30 cellular contexts compared by ENCODE assay signal in the genomic region with DNA sequence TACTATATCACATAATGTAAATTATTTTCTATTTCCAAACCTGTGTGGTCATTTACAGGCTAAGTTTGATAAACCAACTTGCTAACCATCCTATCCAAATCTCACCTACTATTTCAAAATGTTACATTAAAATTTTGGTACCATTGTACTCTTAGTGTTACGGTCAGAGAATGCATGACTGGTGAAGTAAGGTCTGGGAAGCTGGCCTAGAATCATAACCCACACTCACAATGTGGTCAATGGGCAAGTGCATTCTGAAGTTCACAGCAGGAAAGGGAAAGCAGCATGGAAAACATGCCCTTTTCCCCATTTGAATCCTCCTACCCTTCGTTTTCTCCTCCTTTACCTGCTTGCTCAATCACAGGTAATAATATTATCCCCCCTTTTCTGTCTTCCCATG. TPM values are rescaled to one million over a fixed set of nuclear protein-coding genes. Genes with fewer than 3 reads are reported as not detected.
DNase-seq lines count a peak whose midpoint lies in the region; ATAC-seq and TF ChIP-seq lines count a peak whose summit lies in the region.
"Had no signal": no experiment of that assay in that cellular context is flagged by ENCODE, and none has a peak within 500 bp of the region (broad histone marks: within the 10 kb centered on the region; RNA-seq: fewer than 3 reads in every experiment).

No MANE protein-coding gene starts in this region.

- H3K4me1 ChIP-seq in osteoblast (ENCODE audit: insufficient read depth, low read length), result peaks cover 12% of the 10 kb centered on the region
- H3K4me1 ChIP-seq: Caco-2 had no signal

- H3K4me2 ChIP-seq in osteoblast (ENCODE audit: insufficient read depth, low read length), result peak overlapping the region; percentile 56
- H3K4me2 ChIP-seq: A549, KMS-11 had no signal

- DNase-seq in AG09309 (ENCODE audit: low read depth) (peak; percentile 10), NCI-H226 (peak; percentile 25), fibroblast of gingiva (ENCODE audit: low read depth) (peak; percentile 58), osteoblast (ENCODE audit: insufficient read length, low spot score, missing footprints) (peak; percentile 71), NCI-H2029 (lab: John Stamatoyannopoulos, UW) (no peak), NCI-H2107 (lab: John Stamatoyannopoulos, UW) (no peak)
- DNase-seq: activated CD4-positive, alpha-beta T cell treated with anti-CD3 and anti-CD28 coated beads for 4 hours; activated CD8-positive, alpha-beta memory T cell treated with anti-CD3 and anti-CD28 coated beads for 24 hours; activated gamma-delta T cell; activated naive CD8-positive, alpha-beta T cell treated with anti-CD3 and anti-CD28 coated beads, Interleukin-2, amount 10 ng/mL, durations not matched to agents 7 days and 5 days; activated T-cell treated with anti-CD3 and anti-CD28 coated beads, Interleukin-2, amount 50 U/mL, for 1 hour; Caco-2; DMS79 treated with DMSO at 0.1 percent for 48 hours; effector CD8-positive, alpha-beta T cell; gastrocnemius medialis; immature natural killer cell; naive thymus-derived CD4-positive, alpha-beta T cell; NCI-H1436 treated with DMSO at 0.1 percent for 48 hours; NCI-H2171; NCI-H524; nucleus accumbens; PC-3; Right ventricle myocardium superior; small intestine; stimulated activated CD8-positive, alpha-beta memory T cell treated with anti-CD3 and anti-CD28 coated beads, Interleukin-4, amount 100 ng/mL, for 48 hours; transverse colon had no signal

- H3K27me3 ChIP-seq in osteoblast (ENCODE audit: insufficient read depth, low read length), result no peaks in the 10 kb centered on the region
- H3K27me3 ChIP-seq: gastrocnemius medialis, transverse colon had no signal

- no peak overlapping the region for H2AFZ ChIP-seq in osteoblast (ENCODE audit: low read length)

- H3K36me3 ChIP-seq in osteoblast (ENCODE audit: insufficient read depth, low read length), result no peaks in the 10 kb centered on the region
- H3K36me3 ChIP-seq: gastrocnemius medialis, transverse colon had no signal

- peak overlapping the region; percentile 49 for H3K27ac ChIP-seq in osteoblast (ENCODE audit: low read depth, low read length)
- H3K27ac ChIP-seq: A549, gastrocnemius medialis, KMS-11, transverse colon had no signal

- H4K20me1 ChIP-seq in osteoblast (ENCODE audit: insufficient read depth, low read length), result peaks cover 30% of the 10 kb centered on the region

- ATAC-seq in GM19351 (IDR thresholded peaks at IDR 0.05; ENCODE audit: unreplicated experiment) (no peak), HG02970 (IDR thresholded peaks at IDR 0.05; ENCODE audit: low FRiP score, unreplicated experiment) (no peak)
- ATAC-seq: A549; gastrocnemius medialis; naive thymus-derived CD4-positive, alpha-beta T cell; PC-3 had no signal

- H3K4me3 ChIP-seq in AG09309 (ENCODE audit: control insufficient read depth, low read depth, low read length), result no peak overlapping the region
- H3K4me3 ChIP-seq in osteoblast (ENCODE audit: insufficient read depth, low read length), result no peak overlapping the region
- H3K4me3 ChIP-seq: A549, gastrocnemius medialis, transverse colon had no signal

- peaks cover 57% of the 10 kb centered on the region for H3K79me2 ChIP-seq in osteoblast (ENCODE audit: insufficient read depth, low read length)

- no peaks in the 10 kb centered on the region for H3K9me3 ChIP-seq in osteoblast (ENCODE audit: low read depth, low read length)
- H3K9me3 ChIP-seq: A549, Caco-2, gastrocnemius medialis, transverse colon had no signal

- TF ChIP-seq CTCF in AG09309 (IDR thresholded peaks at IDR 0.05; ENCODE audit: control insufficient read depth, insufficient read depth, low read depth, low read length, missing control alignments) (no peak), osteoblast (IDR thresholded peaks at IDR 0.05; ENCODE audit: extremely low read depth, low read depth, low read length) (no peak)

RNA-seq across cellular contexts. Expression of a gene that starts 54.4 kb away (rescaled TPM):
- total RNA-seq in osteoblast, result 80.0 and 93.7 TPM in 2 replicates

Comparison
In these comparisons a context has a peak if more than half of its experiments do, and no peak if none do; other contexts are left out.
1. DNase-seq: peak in AG09309 (single experiment), NCI-H226 (single experiment), fibroblast of gingiva (single experiment) and osteoblast (single experiment); none in NCI-H2029 (single experiment) and NCI-H2107 (single experiment).